12 cellular contexts compared by ENCODE assay signal in the genomic region with DNA sequence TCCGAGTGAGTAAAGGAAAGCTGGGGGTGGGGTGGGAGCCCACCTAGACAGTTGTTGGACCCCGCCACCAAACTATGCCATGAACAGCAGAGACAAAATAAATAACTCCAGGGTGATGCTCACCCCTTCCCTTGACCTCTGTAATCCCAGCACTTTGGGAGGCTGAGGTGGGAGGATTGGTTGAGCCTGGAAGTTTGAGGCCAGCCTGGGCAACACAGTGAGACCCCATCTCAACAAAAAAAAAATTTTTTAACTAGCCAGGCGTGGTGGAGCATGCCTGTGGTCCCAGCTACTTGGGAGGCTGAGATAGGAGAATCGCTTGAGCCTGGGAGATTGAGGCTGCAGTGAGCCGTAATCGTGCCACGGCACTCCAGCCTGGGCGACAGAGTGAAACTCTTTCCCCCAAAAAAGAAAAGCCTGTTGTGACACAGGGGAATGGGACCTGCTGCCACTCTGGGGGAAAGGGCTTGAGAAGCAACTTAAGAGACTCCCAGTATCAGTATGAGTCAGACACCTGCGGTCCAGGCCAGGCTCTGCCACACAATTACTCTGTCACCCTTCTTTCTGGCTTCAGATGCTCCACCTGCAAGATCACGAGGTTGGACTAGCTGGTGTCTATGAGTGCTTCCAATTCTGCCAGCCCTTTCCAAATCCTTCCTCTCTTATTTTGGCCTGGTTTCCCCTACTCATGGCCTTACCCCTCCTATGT. TPM values are rescaled to one million over a fixed set of nuclear protein-coding genes. Genes with fewer than 3 reads are reported as not detected.
DNase-seq lines count a peak whose midpoint lies in the region; ATAC-seq and TF ChIP-seq lines count a peak whose summit lies in the region.
"Had no signal": no experiment of that assay in that cellular context is flagged by ENCODE, and none has a peak within 500 bp of the region (broad histone marks: within the 10 kb centered on the region; RNA-seq: fewer than 3 reads in every experiment).

No MANE protein-coding gene starts in this region.

- BruUV-seq in mammary epithelial cell (replicated peaks; lab: Mats Ljungman, UMichigan): no TSS peak

- no peak overlapping the region for H3K27ac ChIP-seq in mammary epithelial cell (ENCODE audit: insufficient read depth, low read depth, low read length)
- H3K27ac ChIP-seq in testis: no peak overlapping the region
- H3K27ac ChIP-seq: cardiac muscle cell, GM23248, pancreas had no signal

- TF ChIP-seq CTCF in mammary epithelial cell (conservative IDR thresholded peaks at IDR 0.05 in 1 of 2, IDR thresholded peaks at IDR 0.05 in 1 of 2; ENCODE audit: extremely low read depth in 1 of 2, insufficient read depth in 1 of 2, low read depth in 1 of 2, low read length in 2 of 2) (no peak), testis (IDR thresholded peaks at IDR 0.05) (no peak)

- H4K20me1 ChIP-seq in mammary epithelial cell (ENCODE audit: insufficient read depth, low read length): no peaks in the 10 kb centered on the region

- H2AFZ ChIP-seq in mammary epithelial cell (ENCODE audit: low read depth, low read length): no peak overlapping the region
- H2AFZ ChIP-seq: GM23248 had no signal

- H3K9me3 ChIP-seq in mammary epithelial cell (replicated peaks; ENCODE audit: insufficient read depth, low read length): no peaks in the 10 kb centered on the region
- H3K9me3 ChIP-seq in testis: no peaks in the 10 kb centered on the region
- H3K9me3 ChIP-seq: pancreas had no signal

- H3K4me3 ChIP-seq in mammary epithelial cell (replicated peaks in 1 of 3; ENCODE audit: insufficient read depth in 1 of 3, low read depth in 2 of 3, low read length in 3 of 3): no peak overlapping the region
- H3K4me3 ChIP-seq in testis: no peak overlapping the region
- H3K4me3 ChIP-seq: cardiac muscle cell, GM23248, pancreas had no signal

- dilution Hi-C loops in mammary epithelial cell (cut with HindIII; ENCODE audit: low sequenced_read_pairs): no loop called here

- peak; percentile 70 for ATAC-seq in GM19452 (IDR thresholded peaks at IDR 0.05; ENCODE audit: unreplicated experiment)
- ATAC-seq in HG03469 (IDR thresholded peaks at IDR 0.05; ENCODE audit: unreplicated experiment): peak; percentile 73

- H3K4me2 ChIP-seq in mammary epithelial cell (ENCODE audit: insufficient read depth, low read depth, low read length): no peak overlapping the region

- DNase-seq in ELR (ENCODE audit: low read depth) (peak; percentile 42), mammary epithelial cell (peak; percentile 83), testis (no peak), pons (ENCODE audit: low spot score) (no peak), NCI-H187 (lab: John Stamatoyannopoulos, UW) (no peak)
- no peak for DNase-seq in activated effector memory CD4-positive, alpha-beta T cell treated with anti-CD3 and anti-CD28 coated beads, Interleukin-2, amount 50 U/mL, for 16 hours
- DNase-seq: CD8-positive, alpha-beta memory T cell; GM23248 had no signal

- in situ Hi-C loops in mammary epithelial cell (cut with MboI; ENCODE audit: low sequenced_read_pairs in 2 of 2): no loop called here

- no peaks in the 10 kb centered on the region for H3K36me3 ChIP-seq in mammary epithelial cell (ENCODE audit: insufficient read depth, low read length)
- H3K36me3 ChIP-seq in testis (ENCODE audit: low read depth, missing control alignments): no peaks in the 10 kb centered on the region
- H3K36me3 ChIP-seq: cardiac muscle cell, pancreas had no signal

- TF ChIP-seq POLR2A in testis (IDR thresholded peaks at IDR 0.05): no peak

- H3K79me2 ChIP-seq in mammary epithelial cell (ENCODE audit: insufficient read depth, low read length): no peaks in the 10 kb centered on the region

- intact Hi-C loops in mammary epithelial cell (cut with micrococcal nuclease) (no loop called here), testis (cut with DNase I; ENCODE audit: low total_unique reads) (no loop called here)

- no peaks in the 10 kb centered on the region for H3K27me3 ChIP-seq in mammary epithelial cell (ENCODE audit: insufficient read depth, low read length)
- no peaks in the 10 kb centered on the region for H3K27me3 ChIP-seq in testis
- H3K27me3 ChIP-seq: cardiac muscle cell, pancreas had no signal

- H3K4me1 ChIP-seq in mammary epithelial cell (ENCODE audit: insufficient read depth, low read length) (peaks cover 4% of the 10 kb centered on the region), testis (peaks cover 19% of the 10 kb centered on the region)

- CTCF ChIA-PET in mammary epithelial cell (lab: Charles Lee; ENCODE audit: low non-redundant PET): no interaction called here

- no peak overlapping the region for H3K9ac ChIP-seq in mammary epithelial cell (ENCODE audit: insufficient read depth, low read length)
- H3K9ac ChIP-seq: GM23248 had no signal

- WGBS in mammary epithelial cell (ENCODE audit: low coverage, missing lambda C conversion rate): 82% methylated on average over 7 of the region's 10 CpGs
- 91 to 95% methylated on average over 9 to 10 of the region's 10 CpGs for WGBS in testis, 2 donors

RNA-seq across cellular contexts. Expression of a gene that starts 5.0 kb away (rescaled TPM):
- total RNA-seq in mammary epithelial cell (not detected), testis (1 to 10 TPM; 2.4 to 7.6 TPM)
- polyA plus RNA-seq in mammary epithelial cell (not detected), testis (ENCODE audit: insufficient read depth, low read depth, low replicate concordance) (33.1 TPM)
- not detected for polyA minus RNA-seq in mammary epithelial cell
- total RNA-seq: GM23248 had no signal
- polyA plus RNA-seq: CD8-positive, alpha-beta memory T cell had no signal

RNA-seq across cellular contexts. Expression of a gene that starts 20.3 kb away (rescaled TPM):
- 10 to 100 TPM; 19.5 to 46.7 TPM for total RNA-seq in mammary epithelial cell
- 13.7 TPM for polyA plus RNA-seq in mammary epithelial cell
- polyA minus RNA-seq in mammary epithelial cell: 19.9 TPM
- 10 to 100 TPM; 81.1 to 82.4 TPM for total RNA-seq in testis
- 49.1 TPM for polyA plus RNA-seq in testis (ENCODE audit: insufficient read depth, low read depth, low replicate concordance)

RNA-seq across cellular contexts. Expression of a gene that starts 30.6 kb away (rescaled TPM):
- total RNA-seq in mammary epithelial cell: 10 to 100 TPM in 1 of 2 donors, 1 to 10 TPM in 1; 9.2 to 14.2 TPM
- 1.8 TPM for polyA plus RNA-seq in mammary epithelial cell
- 11.4 TPM for polyA minus RNA-seq in mammary epithelial cell
- total RNA-seq in testis: 10 to 100 TPM; 32.5 to 35.1 TPM
- polyA plus RNA-seq in testis (ENCODE audit: insufficient read depth, low read depth, low replicate concordance): 557 TPM
- polyA plus RNA-seq: CD8-positive, alpha-beta memory T cell had no signal

RNA-seq across cellular contexts. Expression of a gene that starts 40.9 kb away (rescaled TPM):
- total RNA-seq in mammary epithelial cell (under 1 TPM; 0.12 to 0.33 TPM), testis (1 to 10 TPM; 3.2 to 3.3 TPM)
- polyA plus RNA-seq in mammary epithelial cell (0.05 TPM), testis (ENCODE audit: insufficient read depth, low read depth, low replicate concordance) (5.2 TPM)
- polyA minus RNA-seq in mammary epithelial cell: 0.98 TPM
- polyA plus RNA-seq: CD8-positive, alpha-beta memory T cell had no signal

Comparison
In these comparisons a context has a peak if more than half of its experiments do, and no peak if none do; other contexts are left out.
1. DNase-seq: peak in ELR (single experiment) and mammary epithelial cell (single experiment); none in testis (single experiment), pons (single experiment), NCI-H187 (0 of 2) and activated effector memory CD4-positive, alpha-beta T cell treated with anti-CD3 and anti-CD28 coated beads, Interleukin-2, amount 50 U/mL, for 16 hours (single experiment).